In genomic region chr9:74645007-74645639, GRCh38 we compare ENCODE assay signal across 8 cellular contexts.
DNase-seq lines count a peak whose midpoint lies in the region; ATAC-seq and TF ChIP-seq lines count a peak whose summit lies in the region.

No MANE protein-coding gene starts in this region.

- no peaks in the 10 kb centered on the region for H3K4me1 Mint-ChIP-seq in activated T-helper 1 cell treated with anti-CD3 and anti-CD28 coated beads, Interleukin-12 subunit alpha, Interleukin-12 subunit beta, Interleukin-2, Interleukin-4 antibody, amounts not matched to agents 30 ng/mL and 10 ng/mL and 1 ng/mL, durations not matched to agents 14 hours and 24 hours and 36 hours (ENCODE audit: low read depth)

- no peak overlapping the region for H3K4me3 Mint-ChIP-seq in activated T-helper 1 cell treated with anti-CD3 and anti-CD28 coated beads, Interleukin-12 subunit alpha, Interleukin-12 subunit beta, Interleukin-2, Interleukin-4 antibody, amounts not matched to agents 30 ng/mL and 10 ng/mL and 1 ng/mL, durations not matched to agents 14 hours and 24 hours and 36 hours

- in situ Hi-C loops in SK-MEL-5 (cut with HindIII; ENCODE audit: low pct_unique_long_range_greater_than_20kb, low sequenced_read_pairs): no loop called here

- peak; percentile 23 for DNase-seq in GM12865 (ENCODE audit: low read depth)
- peak; percentile 64 for DNase-seq in SK-MEL-5 (ENCODE audit: low read depth, low spot score)
- DNase-seq in iris pigment epithelial cell (ENCODE audit: low read depth): peak; percentile 12
- DNase-seq in activated T-helper 1 cell treated with anti-CD3 and anti-CD28 coated beads, Interleukin-12 subunit alpha, Interleukin-12 subunit beta, Interleukin-2, Interleukin-4 antibody, amounts not matched to agents 30 ng/mL and 10 ng/mL and 1 ng/mL, durations not matched to agents 14 hours and 24 hours and 36 hours (ENCODE audit: low spot score): no peak
- no peak for DNase-seq in putamen (ENCODE audit: low spot score)

- no peaks in the 10 kb centered on the region for H3K36me3 Mint-ChIP-seq in activated T-helper 1 cell treated with anti-CD3 and anti-CD28 coated beads, Interleukin-12 subunit alpha, Interleukin-12 subunit beta, Interleukin-2, Interleukin-4 antibody, amounts not matched to agents 30 ng/mL and 10 ng/mL and 1 ng/mL, durations not matched to agents 14 hours and 24 hours and 36 hours (ENCODE audit: low read depth)

- peak; percentile 52 for TF ChIP-seq CTCF in GM12865 (IDR thresholded peaks at IDR 0.05; ENCODE audit: insufficient read depth, low read depth, low read length, missing control alignments)

- intact Hi-C loops in activated T-helper 1 cell treated with anti-CD3 and anti-CD28 coated beads, Interleukin-12 subunit alpha, Interleukin-12 subunit beta, Interleukin-2, Interleukin-4 antibody, amounts not matched to agents 30 ng/mL and 10 ng/mL and 1 ng/mL, durations not matched to agents 14 hours and 24 hours and 36 hours (cut with micrococcal nuclease): loop anchor here (10.0 kb wide), 1 partner anchor 960 kb away; no protein-coding TSS in a partner anchor

- no peaks in the 10 kb centered on the region for H3K9me3 Mint-ChIP-seq in activated T-helper 1 cell treated with anti-CD3 and anti-CD28 coated beads, Interleukin-12 subunit alpha, Interleukin-12 subunit beta, Interleukin-2, Interleukin-4 antibody, amounts not matched to agents 30 ng/mL and 10 ng/mL and 1 ng/mL, durations not matched to agents 14 hours and 24 hours and 36 hours

- peaks cover 6% of the 10 kb centered on the region for H3K27me3 Mint-ChIP-seq in activated T-helper 1 cell treated with anti-CD3 and anti-CD28 coated beads, Interleukin-12 subunit alpha, Interleukin-12 subunit beta, Interleukin-2, Interleukin-4 antibody, amounts not matched to agents 30 ng/mL and 10 ng/mL and 1 ng/mL, durations not matched to agents 14 hours and 24 hours and 36 hours (ENCODE audit: insufficient read depth)

- ATAC-seq in HG02623 (IDR thresholded peaks at IDR 0.05; ENCODE audit: unreplicated experiment) (peak; percentile 64), GM18502 (IDR thresholded peaks at IDR 0.05; ENCODE audit: poor library complexity, unreplicated experiment) (no peak), HG03439 (IDR thresholded peaks at IDR 0.05; ENCODE audit: unreplicated experiment) (no peak)

- no peak overlapping the region for H3K27ac Mint-ChIP-seq in activated T-helper 1 cell treated with anti-CD3 and anti-CD28 coated beads, Interleukin-12 subunit alpha, Interleukin-12 subunit beta, Interleukin-2, Interleukin-4 antibody, amounts not matched to agents 30 ng/mL and 10 ng/mL and 1 ng/mL, durations not matched to agents 14 hours and 24 hours and 36 hours

- H3K4me3 ChIP-seq in GM12865 (ENCODE audit: low read depth, low read length): no peak overlapping the region

Comparison
In these comparisons a context has a peak if more than half of its experiments do, and no peak if none do; other contexts are left out.
1. DNase-seq: peak in GM12865 (single experiment), SK-MEL-5 (single experiment) and iris pigment epithelial cell (single experiment); none in activated T-helper 1 cell treated with anti-CD3 and anti-CD28 coated beads, Interleukin-12 subunit alpha, Interleukin-12 subunit beta, Interleukin-2, Interleukin-4 antibody, amounts not matched to agents 30 ng/mL and 10 ng/mL and 1 ng/mL, durations not matched to agents 14 hours and 24 hours and 36 hours (single experiment) and putamen (single experiment).